ENCODE assay signal across 6 cellular contexts in the genomic region with DNA sequence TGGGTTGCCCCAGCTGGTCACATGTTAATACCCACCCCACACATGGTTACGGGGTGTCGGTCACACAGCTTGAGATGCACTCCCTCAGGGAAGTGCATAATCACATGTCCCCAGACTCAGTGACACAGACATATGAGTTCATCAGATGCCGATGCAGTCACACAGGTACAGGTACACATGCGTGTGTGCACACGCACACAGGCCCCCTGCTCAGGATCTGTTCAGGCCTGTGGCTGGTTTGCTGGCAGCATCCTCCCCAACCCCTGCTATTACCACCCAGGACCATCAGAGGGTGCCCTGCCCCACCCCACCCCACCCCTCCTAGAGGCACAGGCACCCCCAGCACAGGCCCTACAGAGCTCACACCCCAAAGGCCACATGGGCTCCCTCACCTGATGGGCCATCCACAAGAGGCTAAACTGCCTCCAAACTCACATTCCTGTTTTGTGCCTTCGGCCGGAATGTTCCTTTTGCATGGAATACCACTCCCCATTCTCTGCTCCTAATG.
A peak's percentile ranks its signal among the peaks of the same experiment; 100 is the strongest.
DNase-seq lines count a peak whose midpoint lies in the region; ATAC-seq and TF ChIP-seq lines count a peak whose summit lies in the region.
"Not testable (repeated sequence)": the region's sequence is repeated elsewhere in the genome, so short reads cannot be mapped to it uniquely, and the experiment has no call there.

No MANE protein-coding gene starts in this region.

- H4K20me1 ChIP-seq in GM23338 (replicated peaks; ENCODE audit: insufficient read depth): not testable (repeated sequence)

- not testable (repeated sequence) for H3K79me2 ChIP-seq in GM23338 (replicated peaks; ENCODE audit: insufficient read depth)

- not testable (repeated sequence) for H3K36me3 ChIP-seq in GM23338 (ENCODE audit: insufficient read depth); RWPE2 (ENCODE audit: low read depth)

- H3K4me3 Mint-ChIP-seq in GM23338; activated CD4-positive, alpha-beta T cell treated with anti-CD3 and anti-CD28 coated beads for 36 hours; activated T-cell treated with anti-CD3 and anti-CD28 coated beads, Interleukin-2, amount 50 U/mL, for 72 hours; stimulated activated memory B cell treated with anti-CD40 and anti-IgM and Interleukin-4, amounts not matched to agents 10 μg/mL and 1 μg/mL and 100 μg/mL, for 72 hours: not testable (repeated sequence)

- H3K36me3 Mint-ChIP-seq in GM23338 (ENCODE audit: low read depth); activated CD4-positive, alpha-beta T cell treated with anti-CD3 and anti-CD28 coated beads for 36 hours (ENCODE audit: low read depth); activated T-cell treated with anti-CD3 and anti-CD28 coated beads, Interleukin-2, amount 50 U/mL, for 72 hours (ENCODE audit: insufficient read depth in 2 of 2); stimulated activated memory B cell treated with anti-CD40 and anti-IgM and Interleukin-4, amounts not matched to agents 10 μg/mL and 1 μg/mL and 100 μg/mL, for 72 hours: not testable (repeated sequence)

- not testable (repeated sequence) for H3K9me2 ChIP-seq in GM23338 (ENCODE audit: insufficient read depth)

- H3K9me3 ChIP-seq in RWPE2 (ENCODE audit: severe bottlenecking): not testable (repeated sequence)

- H3K4me2 ChIP-seq in GM23338: not testable (repeated sequence)

- POLR2A ChIA-PET in activated CD4-positive, alpha-beta T cell treated with anti-CD3 and anti-CD28 coated beads for 36 hours (lab: Charles Lee): not testable (repeated sequence)

- H3K27me3 Mint-ChIP-seq in GM23338 (ENCODE audit: insufficient read depth, low read depth, poor library complexity); activated CD4-positive, alpha-beta T cell treated with anti-CD3 and anti-CD28 coated beads for 36 hours; activated T-cell treated with anti-CD3 and anti-CD28 coated beads, Interleukin-2, amount 50 U/mL, for 72 hours (ENCODE audit: low read depth); stimulated activated memory B cell treated with anti-CD40 and anti-IgM and Interleukin-4, amounts not matched to agents 10 μg/mL and 1 μg/mL and 100 μg/mL, for 72 hours: not testable (repeated sequence)

- not testable (repeated sequence) for TF ChIP-seq CTCF in GM23338 (conservative IDR thresholded peaks at IDR 0.05; ENCODE audit: low read depth in 2 of 2); RWPE2 (IDR thresholded peaks at IDR 0.05; ENCODE audit: poor library complexity, severe bottlenecking)

- H3K27ac ChIP-seq in GM23338 (ENCODE audit: low read depth); RWPE2 (ENCODE audit: poor library complexity, severe bottlenecking): not testable (repeated sequence)

- H2AFZ ChIP-seq in GM23338: not testable (repeated sequence)

- intact Hi-C loops in activated CD4-positive, alpha-beta T cell treated with anti-CD3 and anti-CD28 coated beads for 36 hours (cut with DNase I, micrococcal nuclease): not testable (repeated sequence)

- H3K27ac Mint-ChIP-seq in GM23338; activated CD4-positive, alpha-beta T cell treated with anti-CD3 and anti-CD28 coated beads for 36 hours; activated T-cell treated with anti-CD3 and anti-CD28 coated beads, Interleukin-2, amount 50 U/mL, for 72 hours; stimulated activated memory B cell treated with anti-CD40 and anti-IgM and Interleukin-4, amounts not matched to agents 10 μg/mL and 1 μg/mL and 100 μg/mL, for 72 hours: not testable (repeated sequence)

- H3K4me1 ChIP-seq in GM23338 (ENCODE audit: insufficient read depth); RWPE2 (ENCODE audit: insufficient read depth, poor library complexity, severe bottlenecking): not testable (repeated sequence)

- H3K4me3 ChIP-seq in GM23338; RWPE2 (ENCODE audit: severe bottlenecking): not testable (repeated sequence)

- H3K27me3 ChIP-seq in GM23338 (ENCODE audit: insufficient read depth); RWPE2 (ENCODE audit: insufficient read depth, poor library complexity, severe bottlenecking): not testable (repeated sequence)

- DNase-seq in GM23338 (ENCODE audit: low spot score); RWPE2 (ENCODE audit: low spot score); activated CD4-positive, alpha-beta T cell treated with anti-CD3 and anti-CD28 coated beads for 36 hours; activated T-cell treated with anti-CD3 and anti-CD28 coated beads, Interleukin-2, amount 50 U/mL, for 72 hours: not testable (repeated sequence)

- H3K4me1 Mint-ChIP-seq in GM23338; activated CD4-positive, alpha-beta T cell treated with anti-CD3 and anti-CD28 coated beads for 36 hours; activated T-cell treated with anti-CD3 and anti-CD28 coated beads, Interleukin-2, amount 50 U/mL, for 72 hours (ENCODE audit: low read depth); stimulated activated memory B cell treated with anti-CD40 and anti-IgM and Interleukin-4, amounts not matched to agents 10 μg/mL and 1 μg/mL and 100 μg/mL, for 72 hours: not testable (repeated sequence)

- ATAC-seq in GM23338: peak; percentile 16
- ATAC-seq in RWPE2 (ENCODE audit: low read depth): peak; percentile 31; the same call in 2 of the 3 replicates
- ATAC-seq in activated CD4-positive, alpha-beta T cell treated with anti-CD3 and anti-CD28 coated beads for 36 hours: peak; percentile 52
- ATAC-seq in activated T-cell treated with anti-CD3 and anti-CD28 coated beads, Interleukin-2, amount 50 U/mL, for 72 hours (replicated peaks in 1 of 2): peak; percentile 16 to 20
- peak; percentile 74 for ATAC-seq in esophagus mucosa
- ATAC-seq in stimulated activated memory B cell treated with anti-CD40 and anti-IgM and Interleukin-4, amounts not matched to agents 10 μg/mL and 1 μg/mL and 100 μg/mL, for 72 hours: peak; percentile 39

- H3F3A ChIP-seq in GM23338 (replicated peaks; ENCODE audit: low read depth): not testable (repeated sequence)

- CTCF ChIA-PET in activated CD4-positive, alpha-beta T cell treated with anti-CD3 and anti-CD28 coated beads for 36 hours (lab: Charles Lee): not testable (repeated sequence)

- not testable (repeated sequence) for H3K9me3 Mint-ChIP-seq in GM23338; activated CD4-positive, alpha-beta T cell treated with anti-CD3 and anti-CD28 coated beads for 36 hours (ENCODE audit: low read depth); activated T-cell treated with anti-CD3 and anti-CD28 coated beads, Interleukin-2, amount 50 U/mL, for 72 hours; stimulated activated memory B cell treated with anti-CD40 and anti-IgM and Interleukin-4, amounts not matched to agents 10 μg/mL and 1 μg/mL and 100 μg/mL, for 72 hours

Comparison
In these comparisons a context has a peak if more than half of its experiments do, and no peak if none do; other contexts are left out.
1. ATAC-seq: peak in every context shown above with its lines; median percentile 74 in esophagus mucosa; 52 in activated CD4-positive, alpha-beta T cell treated with anti-CD3 and anti-CD28 coated beads for 36 hours; 39 in stimulated activated memory B cell treated with anti-CD40 and anti-IgM and Interleukin-4, amounts not matched to agents 10 μg/mL and 1 μg/mL and 100 μg/mL, for 72 hours; 31 in RWPE2; 18 in activated T-cell treated with anti-CD3 and anti-CD28 coated beads, Interleukin-2, amount 50 U/mL, for 72 hours; 16 in GM23338.